In genomic region chr21:34544032-34544496, GRCh38 we compare ENCODE assay signal across 8 cellular contexts. TPM values are rescaled to one million over a fixed set of nuclear protein-coding genes. Genes with fewer than 3 reads are reported as not detected.
A peak's percentile ranks its signal among the peaks of the same experiment; 100 is the strongest.
DNase-seq lines count a peak whose midpoint lies in the region; ATAC-seq and TF ChIP-seq lines count a peak whose summit lies in the region.

No MANE protein-coding gene starts in this region.

- ATAC-seq in HG03432 (IDR thresholded peaks at IDR 0.05; ENCODE audit: unreplicated experiment), result no peak
- no peak for ATAC-seq in HG02870 (IDR thresholded peaks at IDR 0.05; ENCODE audit: unreplicated experiment)

- DNase-seq in AG20443 (ENCODE audit: low spot score) (peak; percentile 61), GM13977 (ENCODE audit: low spot score) (no peak), NCI-H526 treated with DMSO at 0.1 percent for 48 hours (lab: John Stamatoyannopoulos, UW) (peak; percentile 79), activated T-cell treated with anti-CD3 and anti-CD28 coated beads for 4 hours (peak; percentile 30), globus pallidus (ENCODE audit: low spot score) (peak; percentile 24), pulmonary artery endothelial cell (ENCODE audit: low read depth, low spot score) (peak; percentile 70)

- in situ Hi-C loops in GM13977 (cut with MboI; ENCODE audit: low pct_unique_long_range_greater_than_20kb, low sequenced_read_pairs, unreplicated experiment), result no loop called here

- peak; percentile 39 for TF ChIP-seq CTCF in GM13977 (IDR thresholded peaks at IDR 0.05; ENCODE audit: extremely low read depth, insufficient read depth, missing control alignments)

RNA-seq across cellular contexts. Expression of gene KCNE1, which starts 32.1 kb away (rescaled TPM):
- total RNA-seq in pulmonary artery endothelial cell, result 0.13 and 0.14 TPM in 2 replicates
